ENCODE assay signal across 30 cellular contexts in the genomic region with DNA sequence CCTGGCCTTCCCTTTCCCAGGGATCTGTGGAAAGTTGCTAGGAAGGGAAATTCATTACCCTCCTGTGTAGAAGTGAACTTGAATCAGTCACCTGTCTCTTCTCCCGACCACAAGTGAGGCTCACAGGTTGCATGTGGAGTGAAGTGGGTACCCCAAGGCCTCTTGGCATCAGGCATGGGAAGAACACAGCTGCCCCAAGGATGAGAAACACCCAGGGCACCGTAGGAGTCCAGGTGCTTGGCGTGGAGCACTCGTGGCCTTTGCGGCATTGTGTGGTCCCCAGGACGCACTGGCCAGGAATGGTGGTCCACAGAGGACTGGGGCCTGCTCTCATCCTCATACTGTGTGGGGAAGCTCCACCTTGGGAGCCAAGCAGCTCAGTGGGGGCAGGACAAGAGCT. TPM values are rescaled to one million over a fixed set of nuclear protein-coding genes. Genes with fewer than 3 reads are reported as not detected.
"Had no signal": no experiment of that assay in that cellular context is flagged by ENCODE, and none has a peak within 500 bp of the region (broad histone marks: within the 10 kb centered on the region; RNA-seq: fewer than 3 reads in every experiment).

No MANE protein-coding gene starts in this region.

- ATAC-seq: gastrocnemius medialis, heart right ventricle, left colon, lower lobe of right lung, mucosa of descending colon had no signal

- H3K36me3 ChIP-seq: esophagus squamous epithelium, gastrocnemius medialis, heart right ventricle, left ventricle myocardium inferior, lower lobe of right lung had no signal

- H3K27ac ChIP-seq: coronary artery, dorsolateral prefrontal cortex, esophagus squamous epithelium, gastrocnemius medialis, heart right ventricle, left ventricle myocardium inferior, lower lobe of right lung had no signal

- DNase-seq: dermis blood vessel endothelial cell; dorsolateral prefrontal cortex; effector CD4-positive, alpha-beta T cell; effector memory CD4-positive, alpha-beta T cell; esophagus squamous epithelium; foreskin melanocyte; gastrocnemius medialis; glutamatergic neuron; head of caudate nucleus; heart right ventricle; hippocampal formation; kidney; kidney glomerular epithelial cell; left colon; left ventricle myocardium inferior; lower lobe of right lung; mesenchymal stem cell; mucosa of descending colon had no signal

- FAIRE-seq: colon, endothelial cell of umbilical vein, islet of Langerhans, kidney had no signal

- H3K4me3 ChIP-seq: coronary artery, dorsolateral prefrontal cortex, esophagus squamous epithelium, gastrocnemius medialis, heart right ventricle, left ventricle myocardium inferior, lower lobe of right lung, mucosa of descending colon had no signal

- H3K9me3 ChIP-seq: gastrocnemius medialis, lower lobe of right lung, mucosa of descending colon had no signal

- H3K27me3 ChIP-seq: dorsolateral prefrontal cortex, gastrocnemius medialis had no signal

- H3K4me1 ChIP-seq: esophagus squamous epithelium, gastrocnemius medialis, heart right ventricle, left ventricle myocardium inferior, lower lobe of right lung had no signal

RNA-seq across cellular contexts. Expression of a gene that starts 47.5 kb away (rescaled TPM):
- total RNA-seq: dermis blood vessel endothelial cell, endothelial cell of umbilical vein, epithelial cell of proximal tubule, esophagus squamous epithelium, glomerular endothelial cell, left colon, lower leg skin, lower lobe of right lung, lung microvascular endothelial cell, mesenteric fat pad, mesothelial cell of epicardium, myocyte had no signal
- polyA plus RNA-seq: endothelial cell of umbilical vein, esophagus had no signal
